Comparison of ENCODE assay signal across 9 cellular contexts in genomic region chr19:34364462-34364829, GRCh38. TPM values are rescaled to one million over a fixed set of nuclear protein-coding genes. Genes with fewer than 3 reads are reported as not detected.
DNase-seq lines count a peak whose midpoint lies in the region; ATAC-seq, FAIRE-seq and TF ChIP-seq lines count a peak whose summit lies in the region.
"Had no signal": no experiment of that assay in that cellular context is flagged by ENCODE, and none has a peak within 500 bp of the region (broad histone marks: within the 10 kb centered on the region; RNA-seq: fewer than 3 reads in every experiment).

No MANE protein-coding gene starts in this region.

- DNase-seq in AG10803 (ENCODE audit: low read depth) (no peak), Karpas-422 (no peak), coronary artery (ENCODE audit: low spot score) (no peak), putamen (ENCODE audit: low spot score) (no peak), NCI-H187 (lab: John Stamatoyannopoulos, UW) (no peak), GM12891 (ENCODE audit: insufficient read length, low spot score) (no peak), posterior cingulate gyrus (no peak)
- DNase-seq in naive thymus-derived CD8-positive, alpha-beta T cell: no peak

- peaks cover 23% of the 10 kb centered on the region for H4K20me1 ChIP-seq in Karpas-422 (ENCODE audit: insufficient read depth, low read depth, low read length)

- intact Hi-C loops in posterior cingulate gyrus (cut with DNase I): loop anchor here (10.0 kb wide), 1 partner anchor 60 kb away; the partner anchor contains the start of gene UBA2

- H3K27me3 ChIP-seq in Karpas-422 (ENCODE audit: low read length): no peaks in the 10 kb centered on the region

- no peaks in the 10 kb centered on the region for H3K9me3 Mint-ChIP-seq in naive thymus-derived CD8-positive, alpha-beta T cell

- peak overlapping the region; percentile 91 to 98 (median 95) for H3K4me3 Mint-ChIP-seq in naive thymus-derived CD8-positive, alpha-beta T cell

- H3K4me1 ChIP-seq in Karpas-422 (ENCODE audit: low read length): peaks cover 37% of the 10 kb centered on the region

- H3K4me1 Mint-ChIP-seq in naive thymus-derived CD8-positive, alpha-beta T cell: peaks cover 25 to 46% (median 40%) of the 10 kb centered on the region in 4 donors

- no peak for TF ChIP-seq POLR2A in GM12891 (IDR thresholded peaks at IDR 0.05; ENCODE audit: low read depth, low read length)

- H3K27ac Mint-ChIP-seq in naive thymus-derived CD8-positive, alpha-beta T cell: peak overlapping the region in 9 of 10 donors; percentile 72 to 95 (median 91)

- no peaks in the 10 kb centered on the region for H3K9me3 ChIP-seq in Karpas-422 (ENCODE audit: low read length)

- ATAC-seq in naive thymus-derived CD8-positive, alpha-beta T cell: no peak

- H3K9me2 ChIP-seq in Karpas-422 (replicated peaks; ENCODE audit: insufficient read depth, low read length): no peaks in the 10 kb centered on the region

- POLR2A ChIA-PET in naive thymus-derived CD8-positive, alpha-beta T cell (lab: Charles Lee): interaction anchor here (0.7 to 2.7 kb wide), 5 partner anchors 11 to 192 kb away, joined by 4 to 18 read pairs (median 6); partner anchors contain the start of genes LSM14A, PDCD2L and UBA2

- H3K36me3 ChIP-seq in Karpas-422 (ENCODE audit: insufficient read depth, low read length): peaks cover 29% of the 10 kb centered on the region

- TF ChIP-seq CTCF in AG10803 (conservative IDR thresholded peaks at IDR 0.05; ENCODE audit: low read length) (no peak), coronary artery (IDR thresholded peaks at IDR 0.05) (no peak)

- no peaks in the 10 kb centered on the region for H3K27me3 Mint-ChIP-seq in naive thymus-derived CD8-positive, alpha-beta T cell

- peak overlapping the region; percentile 67 for H3K9ac ChIP-seq in Karpas-422 (ENCODE audit: low read length)

- no peak for FAIRE-seq in GM12891 (lab: Jason Lieb, UNC)
- FAIRE-seq: GM18507 had no signal

- H3K4me2 ChIP-seq in Karpas-422 (ENCODE audit: low read depth, low read length, poor library complexity, severe bottlenecking): peak overlapping the region; percentile 70

- H2AFZ ChIP-seq in Karpas-422 (ENCODE audit: low read length): peak overlapping the region; percentile 29; the same call in 1 of the 2 replicates

- H3K27ac ChIP-seq in Karpas-422 (ENCODE audit: low read length): no peak overlapping the region
- H3K27ac ChIP-seq in coronary artery: peak overlapping the region in 1 of 2 donors; percentile 72

- H3K36me3 Mint-ChIP-seq in naive thymus-derived CD8-positive, alpha-beta T cell: peaks cover 0 to 22% (median 6%) of the 10 kb centered on the region in 3 donors

- peaks cover 41% of the 10 kb centered on the region for H3K79me2 ChIP-seq in Karpas-422 (ENCODE audit: low read length)

- H3K4me3 ChIP-seq in AG10803 (ENCODE audit: low read length) (peak overlapping the region; percentile 82), Karpas-422 (ENCODE audit: low read length) (peak overlapping the region; percentile 100), coronary artery (peak overlapping the region; percentile 84)

TF ChIP-seq in GM12891, 5 proteins besides CTCF, POLR2A, EP300 and RAD21:
- TF ChIP-seq TAF1 (IDR thresholded peaks at IDR 0.05; ENCODE audit: low read depth, low read length) (no peak), PAX5 (IDR thresholded peaks at IDR 0.05; ENCODE audit: insufficient read depth, low read length, severe bottlenecking) (no peak), POLR2AphosphoS5 (IDR thresholded peaks at IDR 0.05; ENCODE audit: low read depth, low read length) (no peak), POU2F2 (IDR thresholded peaks at IDR 0.05; ENCODE audit: low read depth, low read length) (no peak), SPI1 (IDR thresholded peaks at IDR 0.05; ENCODE audit: low read depth, low read length) (no peak)

RNA-seq across cellular contexts. Expression of gene GPI, which starts 0.6 kb away (rescaled TPM):
- 219 and 234 TPM in 2 replicates for total RNA-seq in Karpas-422 (2014; rRNA removed; shearing (Covaris generic); ENCODE audit: low replicate concordance)
- total RNA-seq in naive thymus-derived CD8-positive, alpha-beta T cell: 100 to 1,000 TPM; 107 to 114 TPM
- 100 to 1,000 TPM; 126 to 179 (median 142) TPM for polyA plus RNA-seq in naive thymus-derived CD8-positive, alpha-beta T cell
- polyA plus RNA-seq in GM12891 (2012; ENCODE audit: low read depth, missing spikeins): 496 TPM

RNA-seq across cellular contexts. Expression of gene PDCD2L, which starts 39.8 kb away (rescaled TPM):
- 38.1 and 38.7 TPM in 2 replicates for total RNA-seq in Karpas-422 (2014; rRNA removed; shearing (Covaris generic); ENCODE audit: low replicate concordance)
- total RNA-seq in naive thymus-derived CD8-positive, alpha-beta T cell: 10 to 100 TPM; 17.6 to 18.6 TPM
- polyA plus RNA-seq in naive thymus-derived CD8-positive, alpha-beta T cell: 10 to 100 TPM; 13.8 to 25.9 (median 17.2) TPM
- 19.5 TPM for polyA plus RNA-seq in GM12891 (2012; ENCODE audit: low read depth, missing spikeins)
